In genomic region chrX:40394302-40394701, GRCh38 we compare ENCODE assay signal across 24 cellular contexts.
"Had no signal": no experiment of that assay in that cellular context is flagged by ENCODE, and none has a peak within 500 bp of the region (broad histone marks: within the 10 kb centered on the region; RNA-seq: fewer than 3 reads in every experiment).

No MANE protein-coding gene starts in this region.

- DNase-seq: dermis blood vessel endothelial cell; effector memory CD8-positive, alpha-beta T cell; erythroblast; hypothalamus; immature natural killer cell; islet precursor cell; kidney glomerular epithelial cell; left colon; left ventricle myocardium superior; lower lobe of right lung; naive thymus-derived CD8-positive, alpha-beta T cell; nephron progenitor cell; nucleus accumbens; psoas muscle; right cardiac atrium; sigmoid colon; stimulated activated CD4-positive, alpha-beta T cell treated with anti-CD3 and anti-CD28 coated beads, Interleukin-2, amount 100 ng/mL, for 24 hours; stimulated activated CD4-positive, alpha-beta T cell treated with anti-CD3 and anti-CD28 coated beads, Interleukin-4, amount 100 ng/mL, for 24 hours; stimulated activated naive CD4-positive, alpha-beta T cell treated with Interleukin-2 at 50 U/mL for 16 hours; stomach; thyroid gland; trophoblast cell had no signal

- H3K4me3 ChIP-seq: lower lobe of right lung, psoas muscle, sigmoid colon, stomach, thyroid gland, vagina had no signal

- H3K36me3 ChIP-seq: lower lobe of right lung, sigmoid colon, stomach, thyroid gland, vagina had no signal

- H3K27me3 ChIP-seq: sigmoid colon, stomach, thyroid gland, vagina had no signal

- H3K4me1 ChIP-seq: lower lobe of right lung, psoas muscle, sigmoid colon, stomach, thyroid gland, vagina had no signal

- ATAC-seq: effector memory CD8-positive, alpha-beta T cell; left colon; left ventricle myocardium superior; lower lobe of right lung; naive thymus-derived CD8-positive, alpha-beta T cell; psoas muscle; right cardiac atrium; stimulated activated effector memory CD8-positive, alpha-beta T cell treated with anti-CD3 and anti-CD28 coated beads, Interleukin-12 subunit alpha, Interleukin-12 subunit beta, amount 100 ng/mL, for 72 hours had no signal

- H3K9me3 ChIP-seq: lower lobe of right lung, sigmoid colon, thyroid gland, vagina had no signal

- H3K27ac ChIP-seq: lower lobe of right lung, psoas muscle, sigmoid colon, stomach, thyroid gland, vagina had no signal
